ENCODE assay signal across 22 cellular contexts in the genomic region with DNA sequence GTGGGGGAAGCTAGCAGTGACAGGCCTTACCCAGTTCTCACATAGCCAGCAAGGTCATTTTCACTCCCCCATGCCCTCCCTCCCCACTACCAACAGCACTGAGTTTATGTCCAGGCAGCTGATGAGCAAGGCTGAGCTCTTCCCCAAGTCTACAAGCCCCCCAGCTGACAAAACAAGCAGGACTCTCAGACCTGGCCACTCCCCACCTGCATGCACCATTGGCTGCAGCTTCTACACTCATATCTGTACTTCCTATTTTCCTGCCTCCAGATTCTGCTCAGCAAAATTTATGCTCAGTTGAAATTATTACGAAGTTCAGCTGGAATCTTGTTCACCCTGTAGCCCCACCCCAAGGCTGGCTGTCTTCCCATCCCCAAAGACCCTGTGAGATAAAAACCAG.
DNase-seq lines count a peak whose midpoint lies in the region; ATAC-seq and TF ChIP-seq lines count a peak whose summit lies in the region.
"Had no signal": no experiment of that assay in that cellular context is flagged by ENCODE, and none has a peak within 500 bp of the region (broad histone marks: within the 10 kb centered on the region; RNA-seq: fewer than 3 reads in every experiment).

No MANE protein-coding gene starts in this region.

- H3K4ac ChIP-seq in mesendoderm (ENCODE audit: low read depth, low read length): no peak overlapping the region

- no peak overlapping the region for H2AK5ac ChIP-seq in mesendoderm (ENCODE audit: low read length)

- no peak overlapping the region for H4K8ac ChIP-seq in mesendoderm (ENCODE audit: low read depth, low read length)

- H2BK5ac ChIP-seq in mesendoderm (ENCODE audit: low read length): no peak overlapping the region

- no peak overlapping the region for H3K18ac ChIP-seq in mesendoderm (ENCODE audit: low read length)

- H3K27ac Mint-ChIP-seq in GM23338: peak overlapping the region; percentile 75

- H3K9me3 Mint-ChIP-seq in GM23338: no peaks in the 10 kb centered on the region
- H3K9me3 Mint-ChIP-seq: H9 had no signal

- no peaks in the 10 kb centered on the region for H3K36me3 Mint-ChIP-seq in GM23338 (ENCODE audit: low read depth)
- H3K36me3 Mint-ChIP-seq: CD4-positive, CD25-positive, alpha-beta regulatory T cell had no signal

- peaks cover 12% of the 10 kb centered on the region for H3K4me1 Mint-ChIP-seq in GM23338
- H3K4me1 Mint-ChIP-seq: CD4-positive, CD25-positive, alpha-beta regulatory T cell had no signal

- H3K4me1 ChIP-seq in GM23338 (ENCODE audit: insufficient read depth) (0 out of 2 replicates have a peak, but pooled peaks cover 4% of the 10 kb centered on the region), OCI-LY3 (ENCODE audit: low read length) (peaks cover 24% of the 10 kb centered on the region), mesendoderm (ENCODE audit: control insufficient read depth, low read depth, low read length) (no peaks in the 10 kb centered on the region)
- H3K4me1 ChIP-seq: BLaER1 had no signal

- H3K23ac ChIP-seq in mesendoderm (ENCODE audit: low read length): no peak overlapping the region

- H3K4me3 ChIP-seq in GM23338: no peak overlapping the region
- no peak overlapping the region for H3K4me3 ChIP-seq in OCI-LY3 (ENCODE audit: low read length)
- H3K4me3 ChIP-seq in mesendoderm (ENCODE audit: low read length): no peak overlapping the region
- H3K4me3 ChIP-seq: BLaER1, PC-9, SJSA1 had no signal

- DNase-seq in GM23338 (ENCODE audit: low spot score) (no peak), mesendoderm (no peak), T-helper 2 cell (no peak)
- DNase-seq: CD4-positive, CD25-positive, alpha-beta regulatory T cell; DMS153; DND-41; H9; Karpas-422; MV-4-11; NCI-H1105; NCI-H1436 treated with DMSO at 0.1 percent for 48 hours; NCI-H187 treated with DMSO at 0.1 percent for 48 hours; NCI-H524 treated with DMSO at 0.1 percent for 48 hours; NCI-H774; PC-9; Right ventricle myocardium superior had no signal

- no peaks in the 10 kb centered on the region for H3K79me1 ChIP-seq in mesendoderm (ENCODE audit: low read length)

- no peak overlapping the region for H4K5ac ChIP-seq in mesendoderm (ENCODE audit: low read length)

- H3K56ac ChIP-seq in mesendoderm (ENCODE audit: low read length): peak overlapping the region; percentile 45

- H2BK15ac ChIP-seq in mesendoderm (replicated peaks; ENCODE audit: low read depth): no peak overlapping the region

- peaks cover 3% of the 10 kb centered on the region for H3K27me3 Mint-ChIP-seq in GM23338 (ENCODE audit: insufficient read depth, low read depth, poor library complexity)

- no peak for TF ChIP-seq CTCF in GM23338 (conservative IDR thresholded peaks at IDR 0.05; ENCODE audit: low read depth in 2 of 2)
- TF ChIP-seq CTCF in OCI-LY3 (IDR thresholded peaks at IDR 0.05; ENCODE audit: low read depth, low read length): no peak

- H2BK120ac ChIP-seq in mesendoderm (ENCODE audit: low read depth, low read length): no peak overlapping the region

- H3K9ac ChIP-seq in OCI-LY3 (ENCODE audit: low read length) (no peak overlapping the region), mesendoderm (ENCODE audit: low read length) (no peak overlapping the region)
- H3K9ac ChIP-seq: BLaER1 had no signal

- H2AFZ ChIP-seq in GM23338 (no peak overlapping the region), OCI-LY3 (ENCODE audit: low read depth, low read length) (no peak overlapping the region)
- H2AFZ ChIP-seq: PC-9 had no signal

- H3K4me2 ChIP-seq in GM23338 (no peak overlapping the region), OCI-LY3 (ENCODE audit: low read length) (peak overlapping the region; percentile 11; the same call in 1 of the 2 replicates), mesendoderm (ENCODE audit: low read length) (no peak overlapping the region)
- H3K4me2 ChIP-seq: BLaER1, PC-9 had no signal

- H3K9me2 ChIP-seq in GM23338 (ENCODE audit: insufficient read depth): no peaks in the 10 kb centered on the region

- no peak for ATAC-seq in GM23338
- no peak for ATAC-seq in GM18909 (IDR thresholded peaks at IDR 0.05; ENCODE audit: poor library complexity, unreplicated experiment)
- ATAC-seq in GM19023 (IDR thresholded peaks at IDR 0.05; ENCODE audit: unreplicated experiment): no peak
- ATAC-seq in HG03571 (IDR thresholded peaks at IDR 0.05; ENCODE audit: unreplicated experiment): no peak

- H3K36me3 ChIP-seq in GM23338 (ENCODE audit: insufficient read depth) (no peaks in the 10 kb centered on the region), OCI-LY3 (replicated peaks; ENCODE audit: low read depth, low read length) (no peaks in the 10 kb centered on the region), mesendoderm (ENCODE audit: control insufficient read depth, insufficient read depth, low read length) (no peaks in the 10 kb centered on the region)
- H3K36me3 ChIP-seq: BLaER1, SJSA1 had no signal

- no peaks in the 10 kb centered on the region for H3K79me2 ChIP-seq in GM23338 (replicated peaks; ENCODE audit: insufficient read depth)
- H3K79me2 ChIP-seq in OCI-LY3 (ENCODE audit: low read length): no peaks in the 10 kb centered on the region
- no peaks in the 10 kb centered on the region for H3K79me2 ChIP-seq in mesendoderm (ENCODE audit: control insufficient read depth, insufficient read depth, low read length)

- H4K20me1 ChIP-seq in GM23338 (replicated peaks; ENCODE audit: insufficient read depth) (no peaks in the 10 kb centered on the region), OCI-LY3 (ENCODE audit: insufficient read depth, low read length) (no peaks in the 10 kb centered on the region)
- H4K20me1 ChIP-seq: BLaER1 had no signal

- H3K4me3 Mint-ChIP-seq in GM23338: no peak overlapping the region
- H3K4me3 Mint-ChIP-seq: CD4-positive, CD25-positive, alpha-beta regulatory T cell; H9 had no signal

- no peaks in the 10 kb centered on the region for H3F3A ChIP-seq in GM23338 (replicated peaks; ENCODE audit: low read depth)

- no peak overlapping the region for H3K27ac ChIP-seq in GM23338 (ENCODE audit: low read depth)
- no peak overlapping the region for H3K27ac ChIP-seq in OCI-LY3 (ENCODE audit: low read length)
- no peak overlapping the region for H3K27ac ChIP-seq in mesendoderm (ENCODE audit: low read depth, low read length)
- H3K27ac ChIP-seq: BLaER1, PC-9, SJSA1 had no signal

- H3K9me3 ChIP-seq in OCI-LY3 (ENCODE audit: insufficient read depth, low read length): no peaks in the 10 kb centered on the region
- H3K9me3 ChIP-seq: BLaER1, SJSA1 had no signal

- WGBS in mesendoderm (ENCODE audit: extremely low coverage, insufficient coverage, low lambda C conversion rate): no CpG with 5 or more reads among the region's 1 CpG

- no peaks in the 10 kb centered on the region for H3K27me3 ChIP-seq in GM23338 (ENCODE audit: insufficient read depth)
- H3K27me3 ChIP-seq in OCI-LY3 (ENCODE audit: low read depth, low read length): no peaks in the 10 kb centered on the region
- H3K27me3 ChIP-seq in mesendoderm (ENCODE audit: insufficient read depth, low read length, poor library complexity): no peaks in the 10 kb centered on the region
- H3K27me3 ChIP-seq: BLaER1, SJSA1 had no signal
